ENCODE assay signal across 11 cellular contexts in genomic region chr15:78396976-78397375, GRCh38. TPM values are rescaled to one million over a fixed set of nuclear protein-coding genes. Genes with fewer than 3 reads are reported as not detected.
DNase-seq lines count a peak whose midpoint lies in the region; ATAC-seq and TF ChIP-seq lines count a peak whose summit lies in the region.
"Had no signal": no experiment of that assay in that cellular context is flagged by ENCODE, and none has a peak within 500 bp of the region (broad histone marks: within the 10 kb centered on the region; RNA-seq: fewer than 3 reads in every experiment).

No MANE protein-coding gene starts in this region.

- peaks cover 5% of the 10 kb centered on the region for H3K4me1 ChIP-seq in endodermal cell (ENCODE audit: control insufficient read depth, insufficient read depth, low read length)

- TF ChIP-seq CTCF in LNCAP (IDR thresholded peaks at IDR 0.05) (peak; percentile 77), endodermal cell (conservative IDR thresholded peaks at IDR 0.05) (peak; percentile 72)

- no peaks in the 10 kb centered on the region for H3K9me3 ChIP-seq in endodermal cell (ENCODE audit: control insufficient read depth, low read length)

- H3K27me3 ChIP-seq in endodermal cell (ENCODE audit: control insufficient read depth, insufficient read depth, low read length, poor library complexity, severe bottlenecking), result no peaks in the 10 kb centered on the region

- no peaks in the 10 kb centered on the region for H3K36me3 Mint-ChIP-seq in endodermal cell (ENCODE audit: low read depth)

- ATAC-seq in GM18861 (IDR thresholded peaks at IDR 0.05; ENCODE audit: unreplicated experiment) (no peak), HG03432 (IDR thresholded peaks at IDR 0.05; ENCODE audit: unreplicated experiment) (no peak)

- H3K4me1 Mint-ChIP-seq in endodermal cell, result peaks cover 39% of the 10 kb centered on the region

- H3K4me3 ChIP-seq in endodermal cell (ENCODE audit: low read length), result no peak overlapping the region

- 90 to 100% methylated on average over 1 to 9 of the region's 9 CpGs for WGBS in endodermal cell (ENCODE audit: insufficient coverage in 1 of 2, insufficient read length in 1 of 2), 2 experiments

- no peak overlapping the region for H3K4me3 Mint-ChIP-seq in endodermal cell

- H3K27ac ChIP-seq in endodermal cell (ENCODE audit: low read depth, low read length), result no peak overlapping the region

- H3K36me3 ChIP-seq in endodermal cell (ENCODE audit: control insufficient read depth, insufficient read depth, low read length), result no peaks in the 10 kb centered on the region

- H3K9me3 Mint-ChIP-seq in endodermal cell, result no peaks in the 10 kb centered on the region

- no peak overlapping the region for H3K9ac ChIP-seq in endodermal cell (ENCODE audit: extremely low read depth, low read length, poor library complexity, severe bottlenecking)

- H3K27me3 Mint-ChIP-seq in endodermal cell (ENCODE audit: insufficient read depth), result no peaks in the 10 kb centered on the region

- DNase-seq in AG20443 (ENCODE audit: low spot score) (peak; percentile 80), endodermal cell (peak; percentile 87), midbrain (lab: John Stamatoyannopoulos, UW) (peak; percentile 25), activated gamma-delta T cell treated with Interleukin-2 at 50 U/mL for 16 hours (no peak)
- no peak for DNase-seq in stimulated activated CD4-positive, alpha-beta T cell treated with anti-CD3 and anti-CD28 coated beads, Interleukin-1b, Interleukin-23, amount 100 ng/mL, for 48 hours
- DNase-seq: activated CD8-positive, alpha-beta memory T cell treated with anti-CD3 and anti-CD28 coated beads for 24 hours; NCI-H1436 treated with DMSO at 0.1 percent for 48 hours had no signal

- no peak overlapping the region for H3K27ac Mint-ChIP-seq in endodermal cell

RNA-seq across cellular contexts. Expression of gene IREB2, which starts 41.0 kb away (rescaled TPM):
- 10 to 100 TPM; 81.4 to 92.6 TPM for total RNA-seq in endodermal cell
- polyA plus RNA-seq in endodermal cell (2013, experiment 1 of 2), result 57.5 TPM
- polyA plus RNA-seq in endodermal cell (2013, experiment 2 of 2), result 59.7 TPM

RNA-seq across cellular contexts. Expression of gene CRABP1, which starts 56.8 kb away (rescaled TPM):
- 100 to 1,000 TPM; 103 TPM for total RNA-seq in endodermal cell
- 2,939 TPM for polyA plus RNA-seq in endodermal cell (2013, experiment 1 of 2)
- polyA plus RNA-seq in endodermal cell (2013, experiment 2 of 2), result 3,263 TPM
- total RNA-seq: dermis microvascular lymphatic vessel endothelial cell had no signal

Comparison
In these comparisons a context has a peak if more than half of its experiments do, and no peak if none do; other contexts are left out.
1. DNase-seq: peak in AG20443 (single experiment), endodermal cell (single experiment) and midbrain (single experiment); none in activated gamma-delta T cell treated with Interleukin-2 at 50 U/mL for 16 hours (single experiment) and stimulated activated CD4-positive, alpha-beta T cell treated with anti-CD3 and anti-CD28 coated beads, Interleukin-1b, Interleukin-23, amount 100 ng/mL, for 48 hours (single experiment).